ENCODE assay signal across 20 cellular contexts in genomic region chr12:127779301-127780045, GRCh38.
A peak's percentile ranks its signal among the peaks of the same experiment; 100 is the strongest.
DNase-seq lines count a peak whose midpoint lies in the region; ATAC-seq, FAIRE-seq and TF ChIP-seq lines count a peak whose summit lies in the region.
"Had no signal": no experiment of that assay in that cellular context is flagged by ENCODE, and none has a peak within 500 bp of the region (broad histone marks: within the 10 kb centered on the region; RNA-seq: fewer than 3 reads in every experiment).

No MANE protein-coding gene starts in this region.

- H3K36me3 Mint-ChIP-seq in activated CD4-positive, alpha-beta T cell treated with anti-CD3 and anti-CD28 coated beads, Interleukin-2, amount 10 ng/mL, durations not matched to agents 7 days and 5 days (ENCODE audit: low read depth) = no peaks in the 10 kb centered on the region
- H3K36me3 Mint-ChIP-seq: CD8-positive, alpha-beta memory T cell had no signal

- no peaks in the 10 kb centered on the region for H4K20me1 ChIP-seq in HepG2 (ENCODE audit: insufficient read depth, low read length)

- H3K9ac ChIP-seq in HepG2 (ENCODE audit: insufficient read depth, low read depth, low read length) = no peak overlapping the region

- POLR2A ChIA-PET in HepG2 (lab: Yijun Ruan, JAX) = no interaction called here
- POLR2A ChIA-PET in activated CD4-positive, alpha-beta T cell treated with anti-CD3 and anti-CD28 coated beads, Interleukin-2, amount 10 ng/mL, durations not matched to agents 7 days and 5 days (lab: Charles Lee) = no interaction called here

- CTCF ChIA-PET in HepG2 (lab: Yijun Ruan, JAX; ENCODE audit: low intra/inter-chr PET ratio, low total read pairs) = no interaction called here
- CTCF ChIA-PET in activated CD4-positive, alpha-beta T cell treated with anti-CD3 and anti-CD28 coated beads, Interleukin-2, amount 10 ng/mL, durations not matched to agents 7 days and 5 days (lab: Charles Lee) = no interaction called here

- TF ChIP-seq EP300 in HepG2 (IDR thresholded peaks at IDR 0.05; ENCODE audit: low read depth in 2 of 2, low read length in 2 of 2) = no peak
- TF ChIP-seq EP300 in HepG2 (CRISPR knock-in tag; IDR thresholded peaks at IDR 0.05; ENCODE audit: borderline replicate concordance) = no peak

- H3K4me1 Mint-ChIP-seq in activated CD4-positive, alpha-beta T cell treated with anti-CD3 and anti-CD28 coated beads, Interleukin-2, amount 10 ng/mL, durations not matched to agents 7 days and 5 days = no peaks in the 10 kb centered on the region
- H3K4me1 Mint-ChIP-seq: CD8-positive, alpha-beta memory T cell had no signal

- H3K4me1 ChIP-seq in HepG2 (ENCODE audit: insufficient read depth, low read length) = no peaks in the 10 kb centered on the region
- no peaks in the 10 kb centered on the region for H3K4me1 ChIP-seq in right lobe of liver

- TF ChIP-seq POLR2A in HepG2 (IDR thresholded peaks at IDR 0.05; ENCODE audit: insufficient read depth in 1 of 2, low read depth in 2 of 2, low read length in 2 of 2) (no peak), right lobe of liver (IDR thresholded peaks at IDR 0.05) (no peak)

- no peak overlapping the region for H3K4me2 ChIP-seq in HepG2 (ENCODE audit: low read depth, low read length)

- BruUV-seq in HepG2 (replicated peaks; lab: Mats Ljungman, UMichigan) = no TSS peak

- no peak overlapping the region for H3K27ac Mint-ChIP-seq in activated CD4-positive, alpha-beta T cell treated with anti-CD3 and anti-CD28 coated beads, Interleukin-2, amount 10 ng/mL, durations not matched to agents 7 days and 5 days
- H3K27ac Mint-ChIP-seq: CD8-positive, alpha-beta memory T cell had no signal

- no peak overlapping the region for H2AFZ ChIP-seq in HepG2 (ENCODE audit: low read length)

- no peaks in the 10 kb centered on the region for H3K36me3 ChIP-seq in HepG2 (replicated peaks in 1 of 2; ENCODE audit: control insufficient read depth in 1 of 2, insufficient read depth in 2 of 2, low read length in 2 of 2)
- no peaks in the 10 kb centered on the region for H3K36me3 ChIP-seq in right lobe of liver

- no peak for TF ChIP-seq RAD21 in HepG2 (CRISPR knock-in tag; IDR thresholded peaks at IDR 0.05)

- H3K9me3 Mint-ChIP-seq in activated CD4-positive, alpha-beta T cell treated with anti-CD3 and anti-CD28 coated beads, Interleukin-2, amount 10 ng/mL, durations not matched to agents 7 days and 5 days = peaks cover 9% of the 10 kb centered on the region

- H3K27me3 Mint-ChIP-seq in activated CD4-positive, alpha-beta T cell treated with anti-CD3 and anti-CD28 coated beads, Interleukin-2, amount 10 ng/mL, durations not matched to agents 7 days and 5 days = no peaks in the 10 kb centered on the region

- ATAC-seq in HepG2 (no peak), right lobe of liver (no peak)
- ATAC-seq: K562 had no signal

- TF ChIP-seq CTCF in HepG2 (CRISPR knock-in tag; IDR thresholded peaks at IDR 0.05) = no peak
- no peak for TF ChIP-seq CTCF in right lobe of liver (IDR thresholded peaks at IDR 0.05)
- no peak for TF ChIP-seq CTCF in astrocyte of the spinal cord (IDR thresholded peaks at IDR 0.05; ENCODE audit: low read depth, low read length)

- no peaks in the 10 kb centered on the region for H3K79me2 ChIP-seq in HepG2 (ENCODE audit: insufficient read depth, low read length)

- H3K9me3 ChIP-seq in HepG2 (ENCODE audit: low read length) (no peaks in the 10 kb centered on the region), right lobe of liver (no peaks in the 10 kb centered on the region)

- no peaks in the 10 kb centered on the region; a peak in 2 of 5 replicates for H3K27me3 ChIP-seq in HepG2 (ENCODE audit: control insufficient read depth in 1 of 2, insufficient read depth in 2 of 2, low read length in 2 of 2)
- no peaks in the 10 kb centered on the region for H3K27me3 ChIP-seq in right lobe of liver

- H3K4me3 ChIP-seq in HepG2 (replicated peaks in 1 of 3; ENCODE audit: insufficient read depth in 1 of 3, low read depth in 2 of 3, low read length in 3 of 3) = no peak overlapping the region
- no peak overlapping the region for H3K4me3 ChIP-seq in right lobe of liver
- H3K4me3 ChIP-seq in astrocyte of the spinal cord (ENCODE audit: low read depth, low read length) = no peak overlapping the region
- H3K4me3 ChIP-seq: K562 had no signal

- intact Hi-C loops in HepG2 (cut with micrococcal nuclease; ENCODE audit: unreplicated experiment) = no loop called here
- intact Hi-C loops in right lobe of liver (cut with DNase I) = no loop called here

- no peak overlapping the region for H3K4me3 Mint-ChIP-seq in activated CD4-positive, alpha-beta T cell treated with anti-CD3 and anti-CD28 coated beads, Interleukin-2, amount 10 ng/mL, durations not matched to agents 7 days and 5 days
- H3K4me3 Mint-ChIP-seq: CD8-positive, alpha-beta memory T cell had no signal

- DNase-seq in HepG2 (ENCODE audit: low spot score) (no peak), right lobe of liver (no peak), astrocyte of the spinal cord (ENCODE audit: low read depth, low spot score) (peak; percentile 5), islet precursor cell (peak; percentile 67), NCI-H2081 (lab: John Stamatoyannopoulos, UW) (no peak), NCI-H345 (lab: John Stamatoyannopoulos, UW) (no peak)
- DNase-seq in activated CD4-positive, alpha-beta T cell treated with anti-CD3 and anti-CD28 coated beads, Interleukin-2, amount 10 ng/mL, durations not matched to agents 7 days and 5 days = no peak
- DNase-seq: 8988T; CD8-positive, alpha-beta memory T cell; H7; NCI-H1092; NCI-H146; NCI-H2029; NCI-H446; NCI-H526; Right ventricle myocardium superior had no signal

- H3K27ac ChIP-seq in HepG2 (ENCODE audit: extremely low read length, insufficient read depth, low read length) = no peak overlapping the region
- H3K27ac ChIP-seq in right lobe of liver = no peak overlapping the region
- H3K27ac ChIP-seq: C4-2B had no signal

- FAIRE-seq in HepG2 (lab: Jason Lieb, UNC) = no peak
- FAIRE-seq: D721Med, K562, RCC 7860 had no signal

- in situ Hi-C loops in HepG2 (cut with HindIII; ENCODE audit: extremely low pct_ligation_motif_present, low pct_unique_long_range_greater_than_20kb) = no loop called here
- in situ Hi-C loops in astrocyte of the spinal cord (cut with HindIII; ENCODE audit: low sequenced_read_pairs) = no loop called here

- 12% methylated on average over 12 of the region's 12 CpGs for WGBS in HepG2 (ENCODE audit: low lambda C conversion rate)
- 45% methylated on average over 12 of the region's 12 CpGs for WGBS in right lobe of liver (ENCODE audit: insufficient coverage, low coverage, low lambda C conversion rate, missing lambda C conversion rate)

TF ChIP-seq in HepG2, 621 proteins besides CTCF, POLR2A, EP300 and RAD21:
- TF ChIP-seq ZFAT (CRISPR knock-in tag; conservative IDR thresholded peaks at IDR 0.05) (no peak), MNT (IDR thresholded peaks at IDR 0.05) (0 out of 2 replicates have a peak, but pooled peaks have one; percentile 31)

Comparison
In these comparisons a context has a peak if more than half of its experiments do, and no peak if none do; other contexts are left out.
1. DNase-seq: peak in astrocyte of the spinal cord (single experiment) and islet precursor cell (single experiment); none in HepG2 (single experiment), right lobe of liver (0 of 3), NCI-H2081 (0 of 2), NCI-H345 (single experiment) and activated CD4-positive, alpha-beta T cell treated with anti-CD3 and anti-CD28 coated beads, Interleukin-2, amount 10 ng/mL, durations not matched to agents 7 days and 5 days (single experiment).